ENCODE assay signal across 8 cellular contexts in the genomic region with DNA sequence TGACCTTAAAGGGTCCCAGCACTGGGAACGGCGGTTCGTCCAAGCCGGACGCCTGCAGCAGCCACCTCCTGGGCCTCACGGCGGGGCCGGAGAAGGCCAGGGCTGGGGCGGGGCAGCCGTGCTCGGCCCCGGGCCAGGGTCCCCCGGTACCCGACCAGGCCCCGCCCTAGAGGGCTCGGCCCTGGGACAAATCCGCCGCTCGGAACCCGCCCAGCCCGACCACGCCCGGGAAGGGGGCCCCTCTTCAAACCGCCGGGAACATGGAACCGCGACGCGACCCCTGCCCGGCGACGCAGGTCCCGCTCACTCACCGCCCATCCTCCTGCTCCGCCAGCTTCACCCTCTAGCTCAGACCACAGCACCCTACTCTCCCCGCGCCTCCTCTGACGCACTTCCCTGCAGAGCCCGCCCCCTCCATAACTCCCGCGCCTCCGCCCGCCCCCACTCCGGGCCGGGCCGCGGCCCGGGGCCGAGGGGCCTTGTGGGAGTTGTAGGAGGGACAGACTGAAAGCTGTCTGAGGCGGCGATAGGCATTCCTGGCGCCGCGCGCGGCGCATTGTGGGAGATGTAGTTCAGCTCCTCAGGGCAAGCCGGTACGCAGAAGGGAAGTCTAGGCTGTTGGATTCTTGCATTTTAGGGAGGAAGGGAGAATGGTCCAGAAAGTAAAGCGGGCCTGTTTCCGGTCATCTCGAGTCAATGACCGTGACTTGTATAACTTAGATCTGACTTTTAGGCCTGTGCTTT. TPM values are rescaled to one million over a fixed set of nuclear protein-coding genes. Genes with fewer than 3 reads are reported as not detected.
A peak's percentile ranks its signal among the peaks of the same experiment; 100 is the strongest.
DNase-seq lines count a peak whose midpoint lies in the region; TF ChIP-seq lines count a peak whose summit lies in the region.

CLDND1 (minus strand) TSS at position 365 of the 744 bp plus-strand sequence. CDS start 1,478 bp downstream, outside the sequence.

- peak within 1 kb of the TSS; percentile 82 to 92 (median 87) for H3K9ac ChIP-seq in subcutaneous abdominal adipose tissue (ENCODE audit: low read length in 5 of 5)

- no peaks in the 10 kb centered on the region for H3K9me3 ChIP-seq in neuron (ENCODE audit: low read length)
- H3K9me3 ChIP-seq in subcutaneous abdominal adipose tissue (ENCODE audit: control insufficient read depth in 5 of 5, low read length in 5 of 5): no peaks in the 10 kb centered on the region

- H3K4me3 ChIP-seq in neuron (ENCODE audit: low read length) (peak within 1 kb of the TSS; percentile 67), subcutaneous abdominal adipose tissue (ENCODE audit: low read depth in 1 of 5, low read length in 5 of 5) (peak within 1 kb of the TSS; percentile 55 to 92 (median 82))

- H3K36me3 ChIP-seq in neuron (ENCODE audit: insufficient read depth, low read length): peaks cover 34% of the 10 kb centered on the region
- H3K36me3 ChIP-seq in subcutaneous abdominal adipose tissue (ENCODE audit: control insufficient read depth in 5 of 5, insufficient read depth in 5 of 5, low read length in 5 of 5): peaks cover 11 to 14% (median 12%) of the 10 kb centered on the region in 5 donors

- H3K27ac ChIP-seq in subcutaneous abdominal adipose tissue (ENCODE audit: low read depth, low read length): peak within 1 kb of the TSS; percentile 96

- H2AFZ ChIP-seq in neuron (ENCODE audit: low read depth, low read length): peak within 1 kb of the TSS; percentile 89

- DNase-seq in GF-D8 (lab: John Stamatoyannopoulos, UW): peak; percentile 90
- DNase-seq in HEK293T (ENCODE audit: extremely low spot score): peak; percentile 93
- peak; percentile 96 for DNase-seq in MV-4-11 (lab: John Stamatoyannopoulos, UW)
- peak; percentile 97 for DNase-seq in SK-MEL-5 (ENCODE audit: low read depth, low spot score)
- peak; percentile 95 for DNase-seq in activated naive CD4-positive, alpha-beta T cell treated with Interleukin-2 at 50 U/mL for 16 hours
- DNase-seq in foreskin melanocyte: peak; percentile 96

- CTCF ChIA-PET in HEK293T (lab: Yijun Ruan, JAX): no interaction called here

- POLR2A ChIA-PET in HEK293T (lab: Yijun Ruan, JAX): interaction anchor here (0.8 to 1.2 kb wide), 6 partner anchors 10 to 70 kb away, joined by 3 to 7 read pairs (median 4); partner anchors contain the start of gene CPOX

- in situ Hi-C loops in SK-MEL-5 (cut with HindIII; ENCODE audit: low pct_unique_long_range_greater_than_20kb, low sequenced_read_pairs): no loop called here

- H3K27me3 ChIP-seq in neuron (ENCODE audit: insufficient read depth, low read length): no peaks in the 10 kb centered on the region
- H3K27me3 ChIP-seq in subcutaneous abdominal adipose tissue (ENCODE audit: control insufficient read depth in 5 of 5, insufficient read depth in 4 of 5, low read length in 5 of 5): no peaks in the 10 kb centered on the region

- H3K4me1 ChIP-seq in neuron (ENCODE audit: insufficient read depth, low read length) (peaks cover 10% of the 10 kb centered on the region), subcutaneous abdominal adipose tissue (ENCODE audit: control insufficient read depth in 5 of 5, insufficient read depth in 5 of 5, low read length in 5 of 5) (peaks cover 1 to 18% (median 14%) of the 10 kb centered on the region in 5 donors)

TF ChIP-seq in HEK293T, 16 proteins besides CTCF, POLR2A, EP300 and RAD21:
- TF ChIP-seq L3MBTL2 (conservative IDR thresholded peaks at IDR 0.05) (no peak), HDGF (IDR thresholded peaks at IDR 0.05; ENCODE audit: borderline replicate concordance) (no peak), BHLHE40 (IDR thresholded peaks at IDR 0.05; ENCODE audit: borderline replicate concordance) (no peak), ELF4 (IDR thresholded peaks at IDR 0.05) (peak; percentile 35; the same call in 1 of the 2 replicates), SUZ12 (IDR thresholded peaks at IDR 0.05) (0 out of 2 replicates have a peak, but pooled peaks have one; percentile 59)
- TF ChIP-seq, protein P1, sequence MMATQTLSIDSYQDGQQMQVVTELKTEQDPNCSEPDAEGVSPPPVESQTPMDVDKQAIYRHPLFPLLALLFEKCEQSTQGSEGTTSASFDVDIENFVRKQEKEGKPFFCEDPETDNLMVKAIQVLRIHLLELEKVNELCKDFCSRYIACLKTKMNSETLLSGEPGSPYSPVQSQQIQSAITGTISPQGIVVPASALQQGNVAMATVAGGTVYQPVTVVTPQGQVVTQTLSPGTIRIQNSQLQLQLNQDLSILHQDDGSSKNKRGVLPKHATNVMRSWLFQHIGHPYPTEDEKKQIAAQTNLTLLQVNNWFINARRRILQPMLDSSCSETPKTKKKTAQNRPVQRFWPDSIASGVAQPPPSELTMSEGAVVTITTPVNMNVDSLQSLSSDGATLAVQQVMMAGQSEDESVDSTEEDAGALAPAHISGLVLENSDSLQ (IDR thresholded peaks at IDR 0.05): peak; percentile 53

RNA-seq across cellular contexts. Expression of gene CLDND1, which starts in this region (rescaled TPM):
- total RNA-seq in SK-MEL-5 (2014; rRNA removed; shearing (Covaris generic)): 81.5 and 82.6 TPM in 2 replicates
- polyA plus RNA-seq in SK-MEL-5 (2015; cell fraction: cytosol; rRNA removed): 63.1 and 81.6 TPM in 2 replicates
- 288 and 329 TPM in 2 replicates for polyA plus RNA-seq in SK-MEL-5 (2015; cell fraction: nucleus; rRNA removed)

Comparison
In these comparisons a context has a peak if more than half of its experiments do, and no peak if none do; other contexts are left out.
1. Peak in every context shown above with its lines: DNase-seq, H3K4me3 ChIP-seq and H3K27ac ChIP-seq.